ENCODE assay signal across 34 cellular contexts in genomic region chr2:198994678-198995077, GRCh38.
"Had no signal": no experiment of that assay in that cellular context is flagged by ENCODE, and none has a peak within 500 bp of the region (broad histone marks: within the 10 kb centered on the region; RNA-seq: fewer than 3 reads in every experiment).

No MANE protein-coding gene starts in this region.

- H3K36me3 ChIP-seq: MG63 had no signal

- H3K9me3 ChIP-seq: MG63 had no signal

- DNase-seq: Karpas-422, Kasumi-1, MG63, MM.1S, MV-4-11, NCI-H1048, NCI-H1092, NCI-H1092 treated with DMSO at 0.1 percent for 48 hours, NCI-H1105, NCI-H1105 treated with DMSO at 0.1 percent for 48 hours, NCI-H1417, NCI-H1417 treated with DMSO at 0.1 percent for 48 hours, NCI-H1436, NCI-H1436 treated with DMSO at 0.1 percent for 48 hours, NCI-H146, NCI-H1694, NCI-H1694 treated with DMSO at 0.1 percent for 48 hours, NCI-H187, NCI-H187 treated with DMSO at 0.1 percent for 48 hours, NCI-H1930, NCI-H2029, NCI-H2029 treated with DMSO at 0.1 percent for 48 hours, NCI-H2081, NCI-H2081 treated with DMSO at 0.1 percent for 48 hours, NCI-H2107, NCI-H2171, NCI-H2171 treated with DMSO at 0.1 percent for 48 hours, NCI-H2227 treated with DMSO at 0.1 percent for 48 hours, NCI-H226, NCI-H345, NCI-H446, NCI-H446 treated with DMSO at 0.1 percent for 48 hours, NCI-H510A, NCI-H510A treated with DMSO at 0.1 percent for 48 hours had no signal

- H3K27me3 ChIP-seq: MG63 had no signal

- H3K4me3 ChIP-seq: MG63 had no signal
